Comparison of ENCODE assay signal across 8 cellular contexts in genomic region chr17:46044286-46044928, GRCh38. TPM values are rescaled to one million over a fixed set of nuclear protein-coding genes. Genes with fewer than 3 reads are reported as not detected.
DNase-seq lines count a peak whose midpoint lies in the region; ATAC-seq and FAIRE-seq lines count a peak whose summit lies in the region.

No MANE protein-coding gene starts in this region.

- H4K20me1 ChIP-seq in Karpas-422 (ENCODE audit: insufficient read depth, low read depth, low read length) = no peaks in the 10 kb centered on the region

- no peak overlapping the region for H3K9ac ChIP-seq in Karpas-422 (ENCODE audit: low read length)
- H3K9ac ChIP-seq in trophoblast cell (ENCODE audit: low read length) = no peak overlapping the region

- no peak overlapping the region for H3K27ac Mint-ChIP-seq in activated naive CD8-positive, alpha-beta T cell treated with anti-CD3 and anti-CD28 coated beads, Interleukin-2, amount 10 ng/mL, durations not matched to agents 7 days and 5 days

- no peak overlapping the region for H2AK5ac ChIP-seq in trophoblast cell (ENCODE audit: low read length)

- H2BK12ac ChIP-seq in trophoblast cell (ENCODE audit: low read length) = no peak overlapping the region

- POLR2A ChIA-PET in activated naive CD8-positive, alpha-beta T cell treated with anti-CD3 and anti-CD28 coated beads, Interleukin-2, amount 10 ng/mL, durations not matched to agents 7 days and 5 days (lab: Charles Lee) = interaction anchor here (0.8 to 1.3 kb wide), 3 partner anchors 11 to 168 kb away, joined by 3 to 5 read pairs (median 5); partner anchors contain the start of gene KANSL1

- H3K9me2 ChIP-seq in Karpas-422 (replicated peaks; ENCODE audit: insufficient read depth, low read length) = no peaks in the 10 kb centered on the region

- no peak overlapping the region for H3K4ac ChIP-seq in trophoblast cell (ENCODE audit: low read depth, low read length)

- no peak overlapping the region for H3K18ac ChIP-seq in trophoblast cell (ENCODE audit: low read length)

- H3K27me3 ChIP-seq in Karpas-422 (ENCODE audit: low read length) (no peaks in the 10 kb centered on the region), trophoblast cell (ENCODE audit: insufficient read depth, low read length) (no peaks in the 10 kb centered on the region)

- no CpG with 5 or more reads among the region's 5 CpGs for WGBS in trophoblast cell (ENCODE audit: extremely low coverage, insufficient coverage, insufficient read length)

- H3K79me2 ChIP-seq in Karpas-422 (ENCODE audit: low read length) (peaks cover 27% of the 10 kb centered on the region), trophoblast cell (ENCODE audit: control insufficient read depth, insufficient read depth, low read length, poor library complexity) (no peaks in the 10 kb centered on the region)

- no peak overlapping the region for H4K8ac ChIP-seq in trophoblast cell (ENCODE audit: low read depth, low read length)

- no peak overlapping the region for H3K23ac ChIP-seq in trophoblast cell (ENCODE audit: low read length)

- H3K36me3 Mint-ChIP-seq in activated naive CD8-positive, alpha-beta T cell treated with anti-CD3 and anti-CD28 coated beads, Interleukin-2, amount 10 ng/mL, durations not matched to agents 7 days and 5 days = peaks cover 34% of the 10 kb centered on the region

- H3K4me2 ChIP-seq in Karpas-422 (ENCODE audit: low read depth, low read length, poor library complexity, severe bottlenecking) = no peak overlapping the region
- no peak overlapping the region for H3K4me2 ChIP-seq in trophoblast cell (ENCODE audit: low read length)

- FAIRE-seq in RCC 7860 (lab: Jason Lieb, UNC) = peak; percentile 16

- H3K4me1 Mint-ChIP-seq in activated naive CD8-positive, alpha-beta T cell treated with anti-CD3 and anti-CD28 coated beads, Interleukin-2, amount 10 ng/mL, durations not matched to agents 7 days and 5 days = peaks cover 7% of the 10 kb centered on the region

- H3K79me1 ChIP-seq in trophoblast cell (ENCODE audit: low read length) = no peaks in the 10 kb centered on the region

- no peak overlapping the region for H3K4me3 Mint-ChIP-seq in activated naive CD8-positive, alpha-beta T cell treated with anti-CD3 and anti-CD28 coated beads, Interleukin-2, amount 10 ng/mL, durations not matched to agents 7 days and 5 days

- H3K27me3 Mint-ChIP-seq in activated naive CD8-positive, alpha-beta T cell treated with anti-CD3 and anti-CD28 coated beads, Interleukin-2, amount 10 ng/mL, durations not matched to agents 7 days and 5 days = no peaks in the 10 kb centered on the region

- H2AFZ ChIP-seq in Karpas-422 (ENCODE audit: low read length) (no peak overlapping the region), trophoblast cell (ENCODE audit: insufficient read depth, low read length, poor library complexity) (no peak overlapping the region)

- H3K9me3 ChIP-seq in Karpas-422 (ENCODE audit: low read length) (no peaks in the 10 kb centered on the region), trophoblast cell (ENCODE audit: insufficient read depth, low read depth, low read length) (no peaks in the 10 kb centered on the region)

- DNase-seq in DMS153 (lab: John Stamatoyannopoulos, UW) (peak; percentile 54), Karpas-422 (peak; percentile 84), RCC 7860 (ENCODE audit: low spot score) (peak; percentile 60), Right ventricle myocardium superior (no peak), trophoblast cell (peak; percentile 68 to 82)
- no peak for DNase-seq in activated naive CD8-positive, alpha-beta T cell treated with anti-CD3 and anti-CD28 coated beads, Interleukin-2, amount 10 ng/mL, durations not matched to agents 7 days and 5 days

- no peak overlapping the region for H4K12ac ChIP-seq in trophoblast cell (ENCODE audit: low read depth, low read length)

- H3K27ac ChIP-seq in Karpas-422 (ENCODE audit: low read length) (peak overlapping the region; percentile 19), trophoblast cell (ENCODE audit: low read depth, low read length) (no peak overlapping the region)

- H4K91ac ChIP-seq in trophoblast cell (ENCODE audit: low read depth, low read length) = no peak overlapping the region

- no peak overlapping the region for H2BK5ac ChIP-seq in trophoblast cell (ENCODE audit: low read depth, low read length, poor library complexity)

- intact Hi-C loops in Right ventricle myocardium superior (cut with DNase I) = no loop called here

- H3K9me3 Mint-ChIP-seq in activated naive CD8-positive, alpha-beta T cell treated with anti-CD3 and anti-CD28 coated beads, Interleukin-2, amount 10 ng/mL, durations not matched to agents 7 days and 5 days = no peaks in the 10 kb centered on the region

- no peak overlapping the region for H2BK120ac ChIP-seq in trophoblast cell (ENCODE audit: insufficient read depth, low read length, poor library complexity)

- H3K14ac ChIP-seq in trophoblast cell (ENCODE audit: low read length) = no peak overlapping the region

- H3K4me3 ChIP-seq in Karpas-422 (ENCODE audit: low read length) (no peak overlapping the region), trophoblast cell (ENCODE audit: low read depth, low read length) (no peak overlapping the region)

- H3K36me3 ChIP-seq in Karpas-422 (ENCODE audit: insufficient read depth, low read length) (peaks cover 46% of the 10 kb centered on the region), trophoblast cell (ENCODE audit: control insufficient read depth in 1 of 2, insufficient read depth in 2 of 2, low read length in 2 of 2) (peaks cover 16 to 27% of the 10 kb centered on the region in 2 experiments)

- peak; percentile 36 for ATAC-seq in activated naive CD8-positive, alpha-beta T cell treated with anti-CD3 and anti-CD28 coated beads, Interleukin-2, amount 10 ng/mL, durations not matched to agents 7 days and 5 days (ENCODE audit: low read depth)
- ATAC-seq in Right ventricle myocardium superior (ENCODE audit: poor library complexity) (peak; percentile 84), HG02588 (IDR thresholded peaks at IDR 0.05; ENCODE audit: unreplicated experiment) (no peak), HG02973 (IDR thresholded peaks at IDR 0.05; ENCODE audit: unreplicated experiment) (no peak)

- H3K4me1 ChIP-seq in Karpas-422 (ENCODE audit: low read length) (peaks cover 13% of the 10 kb centered on the region), trophoblast cell (ENCODE audit: control insufficient read depth in 1 of 2, insufficient read depth in 2 of 2, low read length in 2 of 2) (peaks cover 0 to 8% of the 10 kb centered on the region in 2 experiments)

RNA-seq across cellular contexts. Expression of gene STH, which starts 45.4 kb away (rescaled TPM):
- total RNA-seq in Karpas-422 (2014; rRNA removed; shearing (Covaris generic); ENCODE audit: low replicate concordance) = not detected in 2 replicates
- not detected for total RNA-seq in activated naive CD8-positive, alpha-beta T cell treated with anti-CD3 and anti-CD28 coated beads, Interleukin-2, amount 10 ng/mL, durations not matched to agents 7 days and 5 days
- total RNA-seq in Right ventricle myocardium superior = not detected
- not detected in 2 replicates for polyA plus RNA-seq in trophoblast cell (2013)

Comparison
In these comparisons a context has a peak if more than half of its experiments do, and no peak if none do; other contexts are left out.
1. DNase-seq: peak in DMS153 (single experiment), Karpas-422 (single experiment), RCC 7860 (single experiment) and trophoblast cell (2 of 2); none in activated naive CD8-positive, alpha-beta T cell treated with anti-CD3 and anti-CD28 coated beads, Interleukin-2, amount 10 ng/mL, durations not matched to agents 7 days and 5 days (single experiment) and Right ventricle myocardium superior (single experiment).
2. ATAC-seq: peak in activated naive CD8-positive, alpha-beta T cell treated with anti-CD3 and anti-CD28 coated beads, Interleukin-2, amount 10 ng/mL, durations not matched to agents 7 days and 5 days (single experiment) and Right ventricle myocardium superior (single experiment); none in HG02588 (single experiment) and HG02973 (single experiment).